ENCODE assay signal across 1 cellular context in genomic region chr1:168466703-168467081, GRCh38.
TF ChIP-seq lines count a peak whose summit lies in the region.

No MANE protein-coding gene starts in this region.

TF ChIP-seq in IMR-90, 13 proteins besides CTCF, POLR2A, EP300 and RAD21 (continued from another document):
- TF ChIP-seq FOS (IDR thresholded peaks at IDR 0.05; ENCODE audit: low read depth, low read length), result no peak
TF ChIP-seq in IMR-90: peak in this region for 0.
